In the genomic region with DNA sequence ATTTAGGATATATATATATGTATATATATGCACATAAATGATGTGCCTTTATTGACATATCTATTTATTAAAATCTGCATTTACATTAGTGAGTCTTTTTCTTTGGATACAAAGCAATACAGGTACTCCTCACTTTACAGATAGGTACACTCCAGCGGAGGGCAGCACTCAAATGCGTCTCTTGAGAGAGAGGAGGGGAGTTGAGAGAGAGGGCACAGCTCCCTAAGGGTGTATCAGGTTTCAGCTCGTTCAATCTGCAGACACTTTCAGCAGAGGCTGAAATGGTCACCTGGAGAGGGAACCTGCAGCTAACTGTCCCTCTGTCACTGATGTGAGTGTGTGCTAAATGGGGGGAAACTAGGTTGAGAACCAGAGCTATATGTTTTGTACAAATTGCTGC, we compare ENCODE assay signal across 23 cellular contexts. TPM values are rescaled to one million over a fixed set of nuclear protein-coding genes. Genes with fewer than 3 reads are reported as not detected.
DNase-seq lines count a peak whose midpoint lies in the region; ATAC-seq and TF ChIP-seq lines count a peak whose summit lies in the region.
"Had no signal": no experiment of that assay in that cellular context is flagged by ENCODE, and none has a peak within 500 bp of the region (broad histone marks: within the 10 kb centered on the region; RNA-seq: fewer than 3 reads in every experiment).

No MANE protein-coding gene starts in this region.

- H3K27me3 ChIP-seq in Karpas-422 (ENCODE audit: low read length) (no peaks in the 10 kb centered on the region), WERI-Rb-1 (ENCODE audit: insufficient read depth, low read depth, severe bottlenecking) (no peaks in the 10 kb centered on the region), esophagus muscularis mucosa (peaks cover 0 to 3% (median 0%) of the 10 kb centered on the region in 4 donors), tibial nerve (no peaks in the 10 kb centered on the region)

- TF ChIP-seq POLR2A in esophagus muscularis mucosa (IDR thresholded peaks at IDR 0.05; ENCODE audit: low read depth) = no peak
- TF ChIP-seq POLR2A in tibial nerve (IDR thresholded peaks at IDR 0.05) = no peak

- H3K27ac ChIP-seq in Karpas-422 (ENCODE audit: low read length) (no peak overlapping the region), WERI-Rb-1 (no peak overlapping the region), esophagus muscularis mucosa (replicated peaks in 1 of 4) (no peak overlapping the region), tibial nerve (no peak overlapping the region)

- H4K20me1 ChIP-seq in Karpas-422 (ENCODE audit: insufficient read depth, low read depth, low read length) = no peaks in the 10 kb centered on the region

- ATAC-seq in Right ventricle myocardium superior (ENCODE audit: poor library complexity) = no peak
- ATAC-seq: esophagus mucosa; stimulated activated naive B cell treated with anti-CD40 and anti-IgM and Interleukin-4, amounts not matched to agents 10 μg/mL and 1 μg/mL and 100 μg/mL, for 72 hours had no signal

- TF ChIP-seq EP300 in esophagus muscularis mucosa (IDR thresholded peaks at IDR 0.05) (no peak), tibial nerve (IDR thresholded peaks at IDR 0.05) (no peak)

- H3K9me2 ChIP-seq in Karpas-422 (replicated peaks; ENCODE audit: insufficient read depth, low read length) = no peaks in the 10 kb centered on the region

- H3K4me3 ChIP-seq in Karpas-422 (ENCODE audit: low read length) = no peak overlapping the region
- no peak overlapping the region for H3K4me3 ChIP-seq in WERI-Rb-1 (ENCODE audit: low read depth, low read length)
- H3K4me3 ChIP-seq in esophagus muscularis mucosa = no peak overlapping the region
- H3K4me3 ChIP-seq in tibial nerve = no peak overlapping the region
- H3K4me3 ChIP-seq: smooth muscle cell had no signal

- H3K4me2 ChIP-seq in Karpas-422 (ENCODE audit: low read depth, low read length, poor library complexity, severe bottlenecking) = no peak overlapping the region
- H3K4me2 ChIP-seq: smooth muscle cell had no signal

- TF ChIP-seq CTCF in WERI-Rb-1 (IDR thresholded peaks at IDR 0.05; ENCODE audit: low read depth, low read length) (no peak), esophagus muscularis mucosa (IDR thresholded peaks at IDR 0.05) (no peak), tibial nerve (IDR thresholded peaks at IDR 0.05) (no peak)

- H3K9ac ChIP-seq in Karpas-422 (ENCODE audit: low read length) = no peak overlapping the region

- H3K36me3 ChIP-seq in Karpas-422 (ENCODE audit: insufficient read depth, low read length) (no peaks in the 10 kb centered on the region), WERI-Rb-1 (no peaks in the 10 kb centered on the region), esophagus muscularis mucosa (no peaks in the 10 kb centered on the region), tibial nerve (no peaks in the 10 kb centered on the region)

- peak; percentile 40 for DNase-seq in DMS153 treated with DMSO at 0.1 percent for 48 hours (lab: John Stamatoyannopoulos, UW; ENCODE audit: unreplicated experiment)
- DNase-seq in Karpas-422 = peak; percentile 67
- peak; percentile 26 for DNase-seq in NCI-H2171 (lab: John Stamatoyannopoulos, UW)
- DNase-seq in WERI-Rb-1 = peak; percentile 9
- no peak for DNase-seq in esophagus muscularis mucosa (ENCODE audit: extremely low spot score)
- DNase-seq in Right ventricle myocardium superior = no peak
- DNase-seq in GM19238 (ENCODE audit: insufficient read length, low spot score) = no peak
- no peak for DNase-seq in tibial nerve (ENCODE audit: low spot score in 2 of 2)
- DNase-seq: activated CD4-positive, CD25-positive, alpha-beta regulatory T cell treated with anti-CD3 and anti-CD28 coated beads, Interleukin-2, amount 50 U/mL, for 72 hours; activated naive CD4-positive, alpha-beta T cell treated with anti-CD3 and anti-CD28 coated beads, Interleukin-2, amount 10 ng/mL, durations not matched to agents 7 days and 5 days; cortex of kidney; KG1; NCI-H446; stimulated activated naive B cell treated with anti-CD40 and anti-IgM and Interleukin-4, amounts not matched to agents 10 μg/mL and 1 μg/mL and 100 μg/mL, for 72 hours had no signal

- intact Hi-C loops in esophagus muscularis mucosa (cut with DNase I) = no loop called here
- intact Hi-C loops in Right ventricle myocardium superior (cut with DNase I) = no loop called here

- H2AFZ ChIP-seq in Karpas-422 (ENCODE audit: low read length) = no peak overlapping the region

- no peaks in the 10 kb centered on the region for H3K9me3 ChIP-seq in Karpas-422 (ENCODE audit: low read length)
- no peaks in the 10 kb centered on the region for H3K9me3 ChIP-seq in WERI-Rb-1 (ENCODE audit: severe bottlenecking)
- H3K9me3 ChIP-seq in esophagus muscularis mucosa = no peaks in the 10 kb centered on the region
- H3K9me3 ChIP-seq in tibial nerve = peaks cover 0 to 4% (median 0%) of the 10 kb centered on the region in 4 donors

- H3K79me2 ChIP-seq in Karpas-422 (ENCODE audit: low read length) = no peaks in the 10 kb centered on the region

- 10% methylated on average over 3 of the region's 3 CpGs for WGBS in esophagus muscularis mucosa
- 14 to 16% methylated on average over 3 of the region's 3 CpGs for WGBS in tibial nerve, 2 donors

- H3K4me1 ChIP-seq in Karpas-422 (ENCODE audit: low read length) (peaks cover 11% of the 10 kb centered on the region), esophagus muscularis mucosa (no peaks in the 10 kb centered on the region), tibial nerve (no peaks in the 10 kb centered on the region)

RNA-seq across cellular contexts. Expression of a gene that starts 21.5 kb away (rescaled TPM):
- not detected in 2 replicates for total RNA-seq in Karpas-422 (2014; rRNA removed; shearing (Covaris generic); ENCODE audit: low replicate concordance)
- not detected for total RNA-seq in esophagus muscularis mucosa
- total RNA-seq in Right ventricle myocardium superior = not detected
- total RNA-seq in tibial nerve = not detected
- total RNA-seq: B cell, Daoy, esophagus mucosa, kidney epithelial cell, mononuclear cell, omental fat pad, RPMI7951, smooth muscle cell, ureter had no signal

Comparison
In these comparisons a context has a peak if more than half of its experiments do, and no peak if none do; other contexts are left out.
1. DNase-seq: peak in DMS153 treated with DMSO at 0.1 percent for 48 hours (single experiment), Karpas-422 (single experiment), NCI-H2171 (single experiment) and WERI-Rb-1 (single experiment); none in esophagus muscularis mucosa (single experiment), Right ventricle myocardium superior (single experiment), GM19238 (single experiment) and tibial nerve (0 of 2).